6 cellular contexts compared by ENCODE assay signal in genomic region chr2:104404546-104404945, GRCh38.
"Had no signal": no experiment of that assay in that cellular context is flagged by ENCODE, and none has a peak within 500 bp of the region (broad histone marks: within the 10 kb centered on the region; RNA-seq: fewer than 3 reads in every experiment).

No MANE protein-coding gene starts in this region.

- H3K4me1 ChIP-seq: HAP-1 had no signal

- H3K36me3 ChIP-seq: HAP-1 had no signal

- H2AFZ ChIP-seq: GM23248 had no signal

- H3K27ac ChIP-seq: GM23248, HL-60 had no signal

- H3K9me3 ChIP-seq: HAP-1 had no signal

- DNase-seq: GM23248, GOT3, H7, HFFc6 had no signal

- H3K4me3 ChIP-seq: GM23248, HAP-1 had no signal
